ENCODE assay signal across 12 cellular contexts in the genomic region with DNA sequence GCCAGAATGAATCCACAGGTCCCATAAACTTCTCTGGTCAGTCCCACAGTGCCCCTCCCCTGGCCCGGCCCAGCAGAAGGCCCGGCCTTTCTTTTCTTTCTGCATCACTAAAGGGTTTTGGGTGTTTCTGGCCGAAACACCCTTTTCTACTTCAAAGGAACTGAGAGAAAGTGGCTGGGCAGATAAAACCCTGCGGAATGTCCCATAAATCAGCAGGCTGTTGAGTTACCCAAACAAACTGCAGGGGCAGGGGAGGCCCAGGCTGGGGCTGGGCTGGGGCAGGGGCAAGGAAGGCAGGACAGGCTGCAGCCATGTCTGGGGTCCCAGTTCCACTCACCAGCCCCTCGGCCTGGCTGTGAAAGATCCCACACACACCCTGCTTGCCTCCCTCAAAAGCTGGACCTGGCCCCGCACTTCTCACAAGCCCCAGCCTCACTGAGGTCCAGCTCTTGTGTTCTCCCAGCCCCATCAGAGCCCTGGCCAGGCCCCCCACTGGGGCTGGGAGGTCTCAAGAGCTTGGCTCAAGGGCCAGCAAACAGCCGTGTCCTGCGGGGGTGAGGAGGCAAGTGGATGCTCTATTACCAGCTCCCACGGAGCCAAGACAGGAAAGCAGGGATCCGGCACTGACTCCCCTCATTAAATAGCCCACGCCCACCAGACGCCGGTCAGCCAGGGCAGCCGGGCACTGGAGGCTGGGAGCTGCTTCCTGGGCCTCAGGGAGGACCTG. TPM values are rescaled to one million over a fixed set of nuclear protein-coding genes. Genes with fewer than 3 reads are reported as not detected.
DNase-seq lines count a peak whose midpoint lies in the region; ATAC-seq, FAIRE-seq and TF ChIP-seq lines count a peak whose summit lies in the region.
"Had no signal": no experiment of that assay in that cellular context is flagged by ENCODE, and none has a peak within 500 bp of the region (broad histone marks: within the 10 kb centered on the region; RNA-seq: fewer than 3 reads in every experiment).

No MANE protein-coding gene starts in this region.

- H3K18ac ChIP-seq in H1 (ENCODE audit: extremely low read depth, low read length) (peak overlapping the region; percentile 96), mesenchymal stem cell (ENCODE audit: low read depth in 1 of 2, low read length in 2 of 2) (peak overlapping the region; percentile 79 to 82)

- H3K9me3 ChIP-seq in SK-N-SH (no peaks in the 10 kb centered on the region), H1 (ENCODE audit: insufficient read depth in 2 of 2, low read depth in 1 of 2, low read length in 1 of 2) (no peaks in the 10 kb centered on the region), mesenchymal stem cell (ENCODE audit: control insufficient read depth, low read length) (no peaks in the 10 kb centered on the region)

- CTCF ChIA-PET in SK-N-SH (lab: Yijun Ruan, JAX): interaction anchor here (0.7 to 4.3 kb wide), 10 partner anchors 10 to 207 kb away, joined by 3 to 28 read pairs (median 5); a partner anchor contains a TSS
- CTCF ChIA-PET in H1 (lab: Charles Lee; ENCODE audit: partially characterized antibody): interaction anchor here (0.6 to 6.5 kb wide), 16 partner anchors 13 to 165 kb away, joined by 3 to 40 read pairs (median 4); no protein-coding TSS in a partner anchor
- CTCF ChIA-PET in Calu3 (lab: Charles Lee): interaction anchor here (0.6 kb wide), 1 partner anchor 359 kb away, joined by 3 read pairs; no protein-coding TSS in a partner anchor

- no peak overlapping the region for H3K27ac Mint-ChIP-seq in Calu3 (ENCODE audit: unreplicated experiment)
- H3K27ac Mint-ChIP-seq: natural killer cell treated with Interleukin-12 subunit alpha and Interleukin-12 subunit beta and Interleukin-15 and Interleukin-18, amount 100 ng/mL, for 72 hours had no signal

- H4K5ac ChIP-seq in H1 (ENCODE audit: insufficient read length, low read depth, low read length): peak overlapping the region; percentile 72

- H4K20me1 ChIP-seq in SK-N-SH (ENCODE audit: insufficient read depth) (peaks cover 6% of the 10 kb centered on the region; the same call in 1 of the 2 replicates), H1 (replicated peaks in 1 of 2; ENCODE audit: control insufficient read depth in 1 of 2, insufficient read depth in 2 of 2, low read length in 2 of 2) (no peaks in the 10 kb centered on the region)

- H3K27me3 ChIP-seq in SK-N-SH (ENCODE audit: insufficient read depth) (no peaks in the 10 kb centered on the region), H1 (replicated peaks in 1 of 4; ENCODE audit: control insufficient read depth in 3 of 4, extremely low read depth in 1 of 4, insufficient read depth in 3 of 4, low read length in 3 of 4) (no peaks in the 10 kb centered on the region), mesenchymal stem cell (ENCODE audit: control insufficient read depth in 1 of 2, insufficient read depth in 1 of 2, low read length in 2 of 2) (peaks cover 0 to 5% of the 10 kb centered on the region in 2 experiments)

- H3K23ac ChIP-seq in H1 (ENCODE audit: insufficient read length): no peak overlapping the region
- no peak overlapping the region for H3K23ac ChIP-seq in mesenchymal stem cell (ENCODE audit: low read length in 2 of 2)

- no peak overlapping the region for H3K4me3 Mint-ChIP-seq in Calu3 (ENCODE audit: low read depth, unreplicated experiment)
- H3K4me3 Mint-ChIP-seq: natural killer cell treated with Interleukin-12 subunit alpha and Interleukin-12 subunit beta and Interleukin-15 and Interleukin-18, amount 100 ng/mL, for 72 hours had no signal

- H2BK5ac ChIP-seq in H1 (ENCODE audit: low read depth, low read length) (peak overlapping the region; percentile 66), mesenchymal stem cell (ENCODE audit: low read depth, low read length, poor library complexity, severe bottlenecking) (no peak overlapping the region)

- POLR2A ChIA-PET in SK-N-SH (lab: Yijun Ruan, JAX): interaction anchor here (0.9 to 1.8 kb wide), 2 partner anchors 12 to 42 kb away, joined by 3 to 6 read pairs; no protein-coding TSS in a partner anchor
- POLR2A ChIA-PET in H1 (lab: Charles Lee; ENCODE audit: partially characterized antibody): interaction anchor here (0.8 to 1.4 kb wide), 4 partner anchors 8 to 110 kb away, joined by 3 to 5 read pairs (median 3); a partner anchor contains a TSS

- H2BK15ac ChIP-seq in H1 (ENCODE audit: low read length) (0 out of 2 replicates have a peak overlapping the region, but pooled peaks have one; percentile 16), mesenchymal stem cell (ENCODE audit: low read depth, poor library complexity, severe bottlenecking) (no peak overlapping the region)

- TF ChIP-seq RAD21 in SK-N-SH (IDR thresholded peaks at IDR 0.05; ENCODE audit: low read length): no peak
- no peak for TF ChIP-seq RAD21 in H1 (IDR thresholded peaks at IDR 0.05 in 1 of 2, conservative IDR thresholded peaks at IDR 0.05 in 1 of 2; ENCODE audit: low read depth in 2 of 2, low read length in 2 of 2)

- no peak for FAIRE-seq in H1 (lab: Jason Lieb, UNC)
- FAIRE-seq in urothelium cell line (lab: Jason Lieb, UNC): no peak

- H4K91ac ChIP-seq in H1 (replicated peaks; ENCODE audit: insufficient read length, low read length) (peak overlapping the region; percentile 95), mesenchymal stem cell (ENCODE audit: low read length) (peak overlapping the region; percentile 85)

- H2AK5ac ChIP-seq in H1 (ENCODE audit: low read depth, low read length) (peak overlapping the region; percentile 82; the same call in 1 of the 2 replicates), mesenchymal stem cell (ENCODE audit: low read length, severe bottlenecking) (peak overlapping the region; percentile 67)

- TF ChIP-seq EP300 in SK-N-SH (IDR thresholded peaks at IDR 0.05; ENCODE audit: borderline replicate concordance in 1 of 2, low read depth in 1 of 2, low read length in 1 of 2) (no peak), H1 (IDR thresholded peaks at IDR 0.05; ENCODE audit: borderline replicate concordance in 1 of 2, low read depth in 2 of 2, low read length in 2 of 2) (no peak)

- H3K4me1 Mint-ChIP-seq in Calu3 (ENCODE audit: low read depth, unreplicated experiment): peaks cover 5% of the 10 kb centered on the region

- no peaks in the 10 kb centered on the region for H3K9me3 Mint-ChIP-seq in Calu3 (ENCODE audit: low read depth, unreplicated experiment)
- H3K9me3 Mint-ChIP-seq: natural killer cell treated with Interleukin-12 subunit alpha and Interleukin-12 subunit beta and Interleukin-15 and Interleukin-18, amount 100 ng/mL, for 72 hours had no signal

- peak overlapping the region; percentile 19; the same call in 1 of the 2 replicates for H3K4me2 ChIP-seq in SK-N-SH
- H3K4me2 ChIP-seq in H1 (ENCODE audit: insufficient read depth in 1 of 2, low read depth in 2 of 2, low read length in 2 of 2): peak overlapping the region; percentile 30 to 37
- H3K4me2 ChIP-seq in mesenchymal stem cell (ENCODE audit: low read length, poor library complexity, severe bottlenecking): peak overlapping the region; percentile 14

- H3K4ac ChIP-seq in H1 (replicated peaks; ENCODE audit: insufficient read length, low read depth, low read length) (peak overlapping the region; percentile 71), mesenchymal stem cell (ENCODE audit: low read depth in 1 of 2, low read length in 2 of 2) (peak overlapping the region; percentile 49 to 70)

- ATAC-seq in SK-N-SH treated with all-trans-retinoic acid at 6 μM for 48 hours (no peak), GM18858 (IDR thresholded peaks at IDR 0.05; ENCODE audit: unreplicated experiment) (no peak)
- ATAC-seq: natural killer cell treated with Interleukin-12 subunit alpha and Interleukin-12 subunit beta and Interleukin-15 and Interleukin-18, amount 100 ng/mL, for 72 hours had no signal

- peak overlapping the region in 1 of 2 experiments; percentile 41; a peak in 2 of 4 replicates for H3K27ac ChIP-seq in SK-N-SH (ENCODE audit: low read depth in 2 of 2, low read length in 1 of 2)
- peak overlapping the region; percentile 38; the same call in 1 of the 2 replicates for H3K27ac ChIP-seq in H1 (ENCODE audit: low read depth, low read length)
- no peak overlapping the region for H3K27ac ChIP-seq in mesenchymal stem cell (ENCODE audit: low read length, poor library complexity, severe bottlenecking)

- no peaks in the 10 kb centered on the region for H3K9me2 ChIP-seq in SK-N-SH

- DNase-seq in SK-N-SH (no peak), H1 (ENCODE audit: low read depth in 1 of 2, low spot score in 2 of 2) (no peak), mesenchymal stem cell (peak; percentile 41), urothelium cell line (ENCODE audit: low spot score) (no peak), Calu3 (no peak), KG1 (lab: John Stamatoyannopoulos, UW) (no peak)
- DNase-seq: ACHN; hippocampal formation; stimulated activated CD4-positive, alpha-beta T cell treated with anti-CD3 and anti-CD28 coated beads, Interleukin-2, amount 100 ng/mL, for 48 hours had no signal

- H4K8ac ChIP-seq in H1 (ENCODE audit: extremely low read depth, insufficient read depth, low read length): peak overlapping the region; percentile 87; the same call in 1 of the 2 replicates
- peak overlapping the region; percentile 95 for H4K8ac ChIP-seq in mesenchymal stem cell (ENCODE audit: low read length)

- WGBS in SK-N-SH (ENCODE audit: low lambda C conversion rate): 86% methylated on average over 6 of the region's 14 CpGs
- WGBS in H1 (ENCODE audit: extremely low coverage in 1 of 2, insufficient coverage in 1 of 2, insufficient read length in 1 of 2, insufficient replicate concordance in 2 of 2, low coverage in 1 of 2, low lambda C conversion rate in 2 of 2, missing lambda C conversion rate in 1 of 2), 2 experiments: 56% methylated on average over 14 of the region's 14 CpGs; no CpG with 5 or more reads in 1 of the 2 experiments
- 12% methylated on average over 12 of the region's 14 CpGs for WGBS in mesenchymal stem cell

- H2BK12ac ChIP-seq in H1 (ENCODE audit: low read depth, low read length): 0 out of 2 replicates have a peak overlapping the region, but pooled peaks have one; percentile 55
- peak overlapping the region; percentile 28 to 68 for H2BK12ac ChIP-seq in mesenchymal stem cell (ENCODE audit: low read length in 2 of 2)

- H3K36me3 ChIP-seq in SK-N-SH (replicated peaks in 1 of 2; ENCODE audit: control insufficient read depth in 1 of 2, insufficient read depth in 2 of 2, low read length in 1 of 2) (peaks cover 0 to 4% of the 10 kb centered on the region in 2 experiments), H1 (ENCODE audit: control insufficient read depth in 2 of 4, insufficient read depth in 4 of 4, low read length in 3 of 4) (no peaks in the 10 kb centered on the region; a peak in 1 of 8 replicates), mesenchymal stem cell (ENCODE audit: control insufficient read depth in 1 of 2, insufficient read depth in 2 of 2, low read depth in 1 of 2, low read length in 2 of 2) (no peaks in the 10 kb centered on the region)

- H3K27me3 Mint-ChIP-seq in Calu3 (ENCODE audit: unreplicated experiment): no peaks in the 10 kb centered on the region
- H3K27me3 Mint-ChIP-seq: natural killer cell treated with Interleukin-12 subunit alpha and Interleukin-12 subunit beta and Interleukin-15 and Interleukin-18, amount 100 ng/mL, for 72 hours had no signal

- no peak overlapping the region for H2BK20ac ChIP-seq in H1 (ENCODE audit: low read length)

- 0 out of 2 replicates have a peak, but pooled peaks cover 2% of the 10 kb centered on the region for H3K23me2 ChIP-seq in H1 (ENCODE audit: low read depth, low read length)

- H3K14ac ChIP-seq in H1 (ENCODE audit: insufficient read length) (no peak overlapping the region), mesenchymal stem cell (ENCODE audit: low read length in 2 of 2) (no peak overlapping the region)

- H3K79me1 ChIP-seq in H1 (ENCODE audit: low read depth, low read length) (peaks cover 13% of the 10 kb centered on the region), mesenchymal stem cell (replicated peaks; ENCODE audit: low read length, poor library complexity, severe bottlenecking) (no peaks in the 10 kb centered on the region)

- no peaks in the 10 kb centered on the region for H3F3A ChIP-seq in SK-N-SH (replicated peaks; ENCODE audit: insufficient read depth)

- H2BK120ac ChIP-seq in H1 (replicated peaks; ENCODE audit: low read depth, low read length) (peak overlapping the region; percentile 38), mesenchymal stem cell (ENCODE audit: low read depth, low read length) (peak overlapping the region; percentile 50)

- H3K9ac ChIP-seq in SK-N-SH (peak overlapping the region; percentile 34; the same call in 1 of the 2 replicates), H1 (replicated peaks in 1 of 4; ENCODE audit: extremely low read depth in 1 of 4, low read depth in 3 of 4, low read length in 3 of 4) (no peak overlapping the region; a peak in 1 of 7 replicates), mesenchymal stem cell (ENCODE audit: low read length) (peak overlapping the region; percentile 15)

- H3K4me3 ChIP-seq in SK-N-SH (ENCODE audit: low read depth in 2 of 2, low read length in 1 of 2) (no peak overlapping the region), H1 (ENCODE audit: extremely low read depth in 1 of 4, insufficient read depth in 2 of 4, low read depth in 3 of 4, low read length in 4 of 4) (peak overlapping the region in 1 of 4 experiments; percentile 4; a peak in 1 of 8 replicates), mesenchymal stem cell (ENCODE audit: insufficient read depth in 1 of 2, low read depth in 1 of 2, low read length in 2 of 2) (no peak overlapping the region)

- H3K4me1 ChIP-seq in SK-N-SH (ENCODE audit: control insufficient read depth in 1 of 2, insufficient read depth in 2 of 2, low read depth in 1 of 2, low read length in 1 of 2): peaks cover 11 to 59% of the 10 kb centered on the region in 2 experiments; a peak in 3 of 4 replicates
- H3K4me1 ChIP-seq in H1 (replicated peaks in 1 of 4; ENCODE audit: control insufficient read depth in 3 of 4, insufficient read depth in 4 of 4, low read length in 3 of 4): peaks cover 11 to 45% (median 37%) of the 10 kb centered on the region in 4 experiments
- peaks cover 50% of the 10 kb centered on the region for H3K4me1 ChIP-seq in mesenchymal stem cell (ENCODE audit: control insufficient read depth, insufficient read depth, low read depth, low read length)

- no peak overlapping the region for H3K56ac ChIP-seq in H1 (replicated peaks; ENCODE audit: insufficient read length, low read depth, low read length)

- H2AFZ ChIP-seq in SK-N-SH (ENCODE audit: low read depth): no peak overlapping the region
- H2AFZ ChIP-seq in H1 (ENCODE audit: low read length): no peak overlapping the region
- no peak overlapping the region for H2AFZ ChIP-seq in mesenchymal stem cell (ENCODE audit: low read depth, low read length)

- BruUV-seq in Calu3 (replicated peaks; lab: Mats Ljungman, UMichigan): no TSS peak

- intact Hi-C loops in Calu3 (cut with micrococcal nuclease; ENCODE audit: unreplicated experiment): no loop called here

- H3K79me2 ChIP-seq in SK-N-SH (ENCODE audit: insufficient read depth) (peaks cover 27% of the 10 kb centered on the region; the same call in 1 of the 2 replicates), H1 (ENCODE audit: control insufficient read depth in 1 of 2, insufficient read depth in 2 of 2, low read length in 2 of 2) (peaks cover 0 to 2% of the 10 kb centered on the region in 2 experiments; a peak in 1 of 4 replicates)

- TF ChIP-seq POLR2A in H1 (IDR thresholded peaks at IDR 0.05; ENCODE audit: control extremely low read depth in 1 of 2, low read depth in 2 of 2, low read length in 2 of 2): no peak

- no peaks in the 10 kb centered on the region for H3K36me3 Mint-ChIP-seq in Calu3 (ENCODE audit: insufficient read depth, unreplicated experiment)
- H3K36me3 Mint-ChIP-seq: natural killer cell treated with Interleukin-12 subunit alpha and Interleukin-12 subunit beta and Interleukin-15 and Interleukin-18, amount 100 ng/mL, for 72 hours had no signal

- TF ChIP-seq CTCF in SK-N-SH (IDR thresholded peaks at IDR 0.05) (no peak), H1 (IDR thresholded peaks at IDR 0.05; ENCODE audit: control extremely low read depth in 1 of 3, insufficient read depth in 1 of 3, low read depth in 1 of 3, low read length in 3 of 3) (no peak), Calu3 (IDR thresholded peaks at IDR 0.05; ENCODE audit: unreplicated experiment) (no peak)

RNA-seq across cellular contexts. Expression of a gene that starts 41.9 kb away (rescaled TPM):
- polyA plus RNA-seq in SK-N-SH (2012; rRNA removed) (9.0 and 14.6 TPM in 2 replicates), H1 (2011; rRNA removed) (10.7 and 14.7 TPM in 2 replicates)
- 18.4 and 19.4 TPM in 2 replicates for polyA plus RNA-seq in SK-N-SH (2012; cell fraction: cytosol; rRNA removed)
- 14.2 and 23.0 TPM in 2 replicates for polyA plus RNA-seq in SK-N-SH (2012; cell fraction: nucleus; rRNA removed)
- total RNA-seq in H1 (2021; fragmentation: NEBNext Ultra II Directional; extraction: Animal tissue kit (Norgen Biotek cat#: 25700)): 81.9 and 82.7 TPM in 2 replicates
- 12.5 TPM for polyA plus RNA-seq in H1 (2011; cell fraction: cytosol; rRNA removed)
- polyA plus RNA-seq in H1 (2011; cell fraction: nucleus; rRNA removed): 15.2 TPM
- 52.2 to 103 TPM (median 60.4 TPM) in 4 replicates for polyA plus RNA-seq in H1 (2012, experiment 1 of 2)
- 62.7 TPM for polyA plus RNA-seq in H1 (2012, experiment 2 of 2)
- 53.6 TPM for polyA plus RNA-seq in H1 (2013, experiment 1 of 2)
- 57.8 TPM for polyA plus RNA-seq in H1 (2013, experiment 2 of 2)
- polyA minus RNA-seq in H1 (2011; rRNA and poly(A)+ RNA removed): 17.0 and 27.3 TPM in 2 replicates
- 37.3 TPM for polyA minus RNA-seq in H1 (2011; cell fraction: cytosol; rRNA and poly(A)+ RNA removed)
- 21.9 TPM for polyA minus RNA-seq in H1 (2011; cell fraction: nucleus; rRNA and poly(A)+ RNA removed)
- 60.7 TPM for polyA plus RNA-seq in mesenchymal stem cell (2013, experiment 1 of 2)
- polyA plus RNA-seq in mesenchymal stem cell (2013, experiment 2 of 2): 59.2 TPM
- 71.5 and 82.8 TPM in 2 replicates for total RNA-seq in Calu3 (2022)

RNA-seq across cellular contexts. Expression of a gene that starts 42.4 kb away (rescaled TPM):
- polyA plus RNA-seq in SK-N-SH (2012; rRNA removed) (19.1 and 22.7 TPM in 2 replicates), H1 (2011; rRNA removed) (16.0 and 24.0 TPM in 2 replicates)
- 24.4 and 28.7 TPM in 2 replicates for polyA plus RNA-seq in SK-N-SH (2012; cell fraction: cytosol; rRNA removed)
- 8.5 and 14.9 TPM in 2 replicates for polyA plus RNA-seq in SK-N-SH (2012; cell fraction: nucleus; rRNA removed)
- 60.1 and 64.0 TPM in 2 replicates for total RNA-seq in H1 (2021; fragmentation: NEBNext Ultra II Directional; extraction: Animal tissue kit (Norgen Biotek cat#: 25700))
- polyA plus RNA-seq in H1 (2011; cell fraction: cytosol; rRNA removed): 25.0 TPM
- polyA plus RNA-seq in H1 (2011; cell fraction: nucleus; rRNA removed): 18.3 TPM
- polyA plus RNA-seq in H1 (2012, experiment 1 of 2): 33.2 to 61.8 TPM (median 36.0 TPM) in 4 replicates
- 7.7 TPM for polyA plus RNA-seq in H1 (2012, experiment 2 of 2)
- 42.9 TPM for polyA plus RNA-seq in H1 (2013, experiment 1 of 2)
- 46.9 TPM for polyA plus RNA-seq in H1 (2013, experiment 2 of 2)
- 44.8 and 60.0 TPM in 2 replicates for polyA minus RNA-seq in H1 (2011; rRNA and poly(A)+ RNA removed)
- polyA minus RNA-seq in H1 (2011; cell fraction: cytosol; rRNA and poly(A)+ RNA removed): 33.7 TPM
- 68.5 TPM for polyA minus RNA-seq in H1 (2011; cell fraction: nucleus; rRNA and poly(A)+ RNA removed)
- polyA plus RNA-seq in mesenchymal stem cell (2013, experiment 1 of 2): 32.0 TPM
- polyA plus RNA-seq in mesenchymal stem cell (2013, experiment 2 of 2): 31.1 TPM
- 51.5 and 52.6 TPM in 2 replicates for total RNA-seq in Calu3 (2022)

Comparison
In these comparisons a context has a peak if more than half of its experiments do, and no peak if none do; other contexts are left out.
1. H3K9ac ChIP-seq: peak in SK-N-SH (single experiment) and mesenchymal stem cell (single experiment); none in H1 (0 of 4).
2. Peak in every context shown above with its lines, with median percentiles within 50 percentile points of each other: H3K4me2 ChIP-seq.